ENCODE assay signal across 35 cellular contexts in the genomic region with DNA sequence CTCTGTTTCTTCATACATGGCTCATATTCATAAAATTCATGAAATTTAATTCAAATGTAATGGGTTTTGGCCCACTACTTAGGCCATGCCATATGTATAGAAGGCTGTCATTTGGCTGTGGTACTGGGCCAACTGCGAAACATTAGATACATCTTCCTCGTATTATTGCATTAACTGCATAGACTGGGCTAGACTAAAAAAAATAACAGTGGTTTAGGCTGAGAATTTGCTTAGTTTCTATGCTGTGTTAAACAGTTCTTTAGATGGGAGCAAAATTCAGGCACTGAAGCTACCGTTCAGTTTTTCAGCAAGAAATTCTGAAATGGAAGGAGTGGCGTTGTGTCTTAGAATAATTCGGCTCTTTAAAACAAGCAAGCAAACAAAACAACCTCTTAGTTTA.
"Had no signal": no experiment of that assay in that cellular context is flagged by ENCODE, and none has a peak within 500 bp of the region (broad histone marks: within the 10 kb centered on the region; RNA-seq: fewer than 3 reads in every experiment).

No MANE protein-coding gene starts in this region.

- DNase-seq: activated B cell treated with CpG ODN at 0.5 μM for 24 hours; activated CD4-positive, alpha-beta memory T cell treated with anti-CD3 and anti-CD28 coated beads, Interleukin-2, amount 10 ng/mL, durations not matched to agents 7 days and 5 days; activated CD4-positive, alpha-beta T cell treated with anti-CD3 and anti-CD28 coated beads for 4 hours; activated CD4-positive, alpha-beta T cell treated with anti-CD3 and anti-CD28 coated beads, Interleukin-2, amount 10 ng/mL, durations not matched to agents 24 days and 14 days; activated CD4-positive, alpha-beta T cell treated with anti-CD3 and anti-CD28 coated beads, Interleukin-2, amount 50 U/mL, for 48 hours; activated CD4-positive, CD25-positive, alpha-beta regulatory T cell treated with anti-CD3 and anti-CD28 coated beads, Interleukin-2, amount 50 U/mL, for 72 hours; activated CD8-positive, alpha-beta memory T cell treated with anti-CD3 and anti-CD28 coated beads for 24 hours; activated CD8-positive, alpha-beta memory T cell treated with anti-CD3 and anti-CD28 coated beads, Interleukin-2, amount 10 ng/mL, durations not matched to agents 7 days and 5 days; activated CD8-positive, alpha-beta memory T cell treated with anti-CD3 and anti-CD28 coated beads, Interleukin-2, amount 50 U/mL, for 48 hours; activated CD8-positive, alpha-beta T cell treated with anti-CD3 and anti-CD28 coated beads, Interleukin-2, amount 10 ng/mL, durations not matched to agents 7 days and 5 days; activated effector memory CD4-positive, alpha-beta T cell treated with Interleukin-2 at 50 U/mL for 16 hours; activated gamma-delta T cell; activated naive CD4-positive, alpha-beta T cell treated with anti-CD3 and anti-CD28 coated beads, Interleukin-2, amount 10 ng/mL, durations not matched to agents 7 days and 5 days; activated naive CD4-positive, alpha-beta T cell treated with Interleukin-2 at 50 U/mL for 16 hours; activated naive CD8-positive, alpha-beta T cell treated with anti-CD3 and anti-CD28 coated beads, Interleukin-2, amount 10 ng/mL, durations not matched to agents 7 days and 5 days; activated naive CD8-positive, alpha-beta T cell treated with anti-CD3 and anti-CD28 coated beads, Interleukin-2, amount 50 U/mL, for 24 hours; activated T-cell treated with anti-CD3 and anti-CD28 coated beads, Interleukin-2, amount 50 U/mL, for 24 hours; activated T-cell treated with anti-CD3 and anti-CD28 coated beads, Interleukin-2, amount 50 U/mL, for 48 hours; amygdala; anterior cingulate cortex; caudate nucleus; cerebellar nuclear complex; T-helper 1 cell; T-helper 2 cell; T-helper 9 cell had no signal

- H3K4me1 ChIP-seq: ascending aorta had no signal

- ATAC-seq: activated CD8-positive, alpha-beta memory T cell treated with anti-CD3 and anti-CD28 coated beads, Interleukin-2, amount 10 ng/mL, durations not matched to agents 7 days and 5 days; activated CD8-positive, alpha-beta T cell treated with anti-CD3 and anti-CD28 coated beads, Interleukin-2, amount 10 ng/mL, durations not matched to agents 7 days and 5 days; activated naive CD8-positive, alpha-beta T cell treated with anti-CD3 and anti-CD28 coated beads, Interleukin-2, amount 50 U/mL, for 24 hours had no signal

- H3K4me1 Mint-ChIP-seq: activated CD4-positive, alpha-beta memory T cell treated with anti-CD3 and anti-CD28 coated beads, Interleukin-2, amount 10 ng/mL, durations not matched to agents 7 days and 5 days; activated CD4-positive, alpha-beta T cell treated with anti-CD3 and anti-CD28 coated beads, Interleukin-2, amount 10 ng/mL, durations not matched to agents 24 days and 14 days; activated CD8-positive, alpha-beta memory T cell treated with anti-CD3 and anti-CD28 coated beads, Interleukin-2, amount 10 ng/mL, durations not matched to agents 7 days and 5 days; activated naive CD4-positive, alpha-beta T cell treated with anti-CD3 and anti-CD28 coated beads, Interleukin-2, amount 10 ng/mL, durations not matched to agents 7 days and 5 days; activated naive CD4-positive, alpha-beta T cell treated with anti-CD3 and anti-CD28 coated beads, Interleukin-2, amount 50 U/mL, for 24 hours; activated naive CD8-positive, alpha-beta T cell treated with anti-CD3 and anti-CD28 coated beads, Interleukin-2, amount 10 ng/mL, durations not matched to agents 7 days and 5 days; activated naive CD8-positive, alpha-beta T cell treated with anti-CD3 and anti-CD28 coated beads, Interleukin-2, amount 50 U/mL, for 24 hours; central memory CD8-positive, alpha-beta T cell had no signal

- H3K9me3 Mint-ChIP-seq: activated B cell treated with CpG ODN at 0.5 μM for 24 hours; activated CD4-positive, alpha-beta memory T cell treated with anti-CD3 and anti-CD28 coated beads, Interleukin-2, amount 10 ng/mL, durations not matched to agents 7 days and 5 days; activated CD4-positive, alpha-beta T cell treated with anti-CD3 and anti-CD28 coated beads, Interleukin-2, amount 10 ng/mL, durations not matched to agents 24 days and 14 days; activated naive CD4-positive, alpha-beta T cell treated with anti-CD3 and anti-CD28 coated beads, Interleukin-2, amount 10 ng/mL, durations not matched to agents 7 days and 5 days; activated naive CD4-positive, alpha-beta T cell treated with anti-CD3 and anti-CD28 coated beads, Interleukin-2, amount 50 U/mL, for 24 hours; activated naive CD8-positive, alpha-beta T cell treated with anti-CD3 and anti-CD28 coated beads, Interleukin-2, amount 10 ng/mL, durations not matched to agents 7 days and 5 days; activated naive CD8-positive, alpha-beta T cell treated with anti-CD3 and anti-CD28 coated beads, Interleukin-2, amount 50 U/mL, for 24 hours; activated T-cell treated with anti-CD3 and anti-CD28 coated beads, Interleukin-2, amount 50 U/mL, for 24 hours; central memory CD8-positive, alpha-beta T cell; T-helper 1 cell treated with Interleukin-12 subunit alpha and Interleukin-12 subunit beta and Interleukin-4 antibody, amounts not matched to agents 30 μg/mL and 1 μg/mL, for 36 hours had no signal

- H3K27me3 ChIP-seq: ascending aorta, cardiac muscle cell had no signal

- H3K27ac Mint-ChIP-seq: activated B cell treated with CpG ODN at 0.5 μM for 24 hours; activated CD4-positive, alpha-beta memory T cell treated with anti-CD3 and anti-CD28 coated beads, Interleukin-2, amount 10 ng/mL, durations not matched to agents 7 days and 5 days; activated CD4-positive, alpha-beta T cell treated with anti-CD3 and anti-CD28 coated beads, Interleukin-2, amount 10 ng/mL, durations not matched to agents 24 days and 14 days; activated CD8-positive, alpha-beta memory T cell treated with anti-CD3 and anti-CD28 coated beads, Interleukin-2, amount 10 ng/mL, durations not matched to agents 7 days and 5 days; activated CD8-positive, alpha-beta T cell treated with anti-CD3 and anti-CD28 coated beads, Interleukin-2, amount 10 ng/mL, durations not matched to agents 7 days and 5 days; activated naive CD4-positive, alpha-beta T cell treated with anti-CD3 and anti-CD28 coated beads, Interleukin-2, amount 10 ng/mL, durations not matched to agents 7 days and 5 days; activated naive CD4-positive, alpha-beta T cell treated with anti-CD3 and anti-CD28 coated beads, Interleukin-2, amount 50 U/mL, for 24 hours; activated naive CD8-positive, alpha-beta T cell; activated naive CD8-positive, alpha-beta T cell treated with anti-CD3 and anti-CD28 coated beads, Interleukin-2, amount 10 ng/mL, durations not matched to agents 7 days and 5 days; activated naive CD8-positive, alpha-beta T cell treated with anti-CD3 and anti-CD28 coated beads, Interleukin-2, amount 50 U/mL, for 24 hours; activated T-cell treated with anti-CD3 and anti-CD28 coated beads, Interleukin-2, amount 50 U/mL, for 24 hours; activated T-helper 2 cell treated with anti-CD3 and anti-CD28 coated beads, Interferon-gamma antibody, Interleukin-2, Interleukin-4, amounts not matched to agents 10 μg/mL and 5 μg/mL and 100 μg/mL, durations not matched to agents 14 hours and 24 hours and 36 hours; T-helper 1 cell treated with Interleukin-12 subunit alpha and Interleukin-12 subunit beta and Interleukin-4 antibody, amounts not matched to agents 30 μg/mL and 1 μg/mL, for 36 hours; T-helper 2 cell treated with Interferon-gamma antibody and Interleukin-4, amounts not matched to agents 5 μg/mL and 100 μg/mL, for 36 hours had no signal

- H3K4me3 ChIP-seq: ascending aorta, cardiac muscle cell had no signal

- H3K4me3 Mint-ChIP-seq: activated B cell treated with CpG ODN at 0.5 μM for 24 hours; activated CD4-positive, alpha-beta memory T cell treated with anti-CD3 and anti-CD28 coated beads, Interleukin-2, amount 10 ng/mL, durations not matched to agents 7 days and 5 days; activated CD4-positive, alpha-beta T cell treated with anti-CD3 and anti-CD28 coated beads, Interleukin-2, amount 10 ng/mL, durations not matched to agents 24 days and 14 days; activated CD8-positive, alpha-beta memory T cell treated with anti-CD3 and anti-CD28 coated beads, Interleukin-2, amount 10 ng/mL, durations not matched to agents 7 days and 5 days; activated CD8-positive, alpha-beta T cell treated with anti-CD3 and anti-CD28 coated beads, Interleukin-2, amount 10 ng/mL, durations not matched to agents 7 days and 5 days; activated naive CD4-positive, alpha-beta T cell treated with anti-CD3 and anti-CD28 coated beads, Interleukin-2, amount 10 ng/mL, durations not matched to agents 7 days and 5 days; activated naive CD4-positive, alpha-beta T cell treated with anti-CD3 and anti-CD28 coated beads, Interleukin-2, amount 50 U/mL, for 24 hours; activated naive CD8-positive, alpha-beta T cell; activated naive CD8-positive, alpha-beta T cell treated with anti-CD3 and anti-CD28 coated beads, Interleukin-2, amount 10 ng/mL, durations not matched to agents 7 days and 5 days; activated naive CD8-positive, alpha-beta T cell treated with anti-CD3 and anti-CD28 coated beads, Interleukin-2, amount 50 U/mL, for 24 hours; activated T-cell treated with anti-CD3 and anti-CD28 coated beads, Interleukin-2, amount 50 U/mL, for 24 hours; brain; central memory CD8-positive, alpha-beta T cell; T-helper 1 cell treated with Interleukin-12 subunit alpha and Interleukin-12 subunit beta and Interleukin-4 antibody, amounts not matched to agents 30 μg/mL and 1 μg/mL, for 36 hours; T-helper 2 cell treated with Interferon-gamma antibody and Interleukin-4, amounts not matched to agents 5 μg/mL and 100 μg/mL, for 36 hours had no signal

- H3K36me3 ChIP-seq: cardiac muscle cell had no signal

- H3K27me3 Mint-ChIP-seq: activated B cell treated with CpG ODN at 0.5 μM for 24 hours; activated CD4-positive, alpha-beta memory T cell treated with anti-CD3 and anti-CD28 coated beads, Interleukin-2, amount 10 ng/mL, durations not matched to agents 7 days and 5 days; activated CD4-positive, alpha-beta T cell treated with anti-CD3 and anti-CD28 coated beads, Interleukin-2, amount 10 ng/mL, durations not matched to agents 24 days and 14 days; activated CD8-positive, alpha-beta memory T cell treated with anti-CD3 and anti-CD28 coated beads, Interleukin-2, amount 10 ng/mL, durations not matched to agents 7 days and 5 days; activated naive CD4-positive, alpha-beta T cell treated with anti-CD3 and anti-CD28 coated beads, Interleukin-2, amount 10 ng/mL, durations not matched to agents 7 days and 5 days; activated naive CD8-positive, alpha-beta T cell treated with anti-CD3 and anti-CD28 coated beads, Interleukin-2, amount 10 ng/mL, durations not matched to agents 7 days and 5 days; brain had no signal

- H3K9me3 ChIP-seq: ascending aorta had no signal

- H3K36me3 Mint-ChIP-seq: activated CD8-positive, alpha-beta memory T cell treated with anti-CD3 and anti-CD28 coated beads, Interleukin-2, amount 10 ng/mL, durations not matched to agents 7 days and 5 days; activated naive CD4-positive, alpha-beta T cell treated with anti-CD3 and anti-CD28 coated beads, Interleukin-2, amount 10 ng/mL, durations not matched to agents 7 days and 5 days; activated naive CD4-positive, alpha-beta T cell treated with anti-CD3 and anti-CD28 coated beads, Interleukin-2, amount 50 U/mL, for 24 hours; activated naive CD8-positive, alpha-beta T cell; activated naive CD8-positive, alpha-beta T cell treated with anti-CD3 and anti-CD28 coated beads, Interleukin-2, amount 10 ng/mL, durations not matched to agents 7 days and 5 days had no signal

- H3K27ac ChIP-seq: ascending aorta, cardiac muscle cell, VCaP had no signal
